In the genomic region with DNA sequence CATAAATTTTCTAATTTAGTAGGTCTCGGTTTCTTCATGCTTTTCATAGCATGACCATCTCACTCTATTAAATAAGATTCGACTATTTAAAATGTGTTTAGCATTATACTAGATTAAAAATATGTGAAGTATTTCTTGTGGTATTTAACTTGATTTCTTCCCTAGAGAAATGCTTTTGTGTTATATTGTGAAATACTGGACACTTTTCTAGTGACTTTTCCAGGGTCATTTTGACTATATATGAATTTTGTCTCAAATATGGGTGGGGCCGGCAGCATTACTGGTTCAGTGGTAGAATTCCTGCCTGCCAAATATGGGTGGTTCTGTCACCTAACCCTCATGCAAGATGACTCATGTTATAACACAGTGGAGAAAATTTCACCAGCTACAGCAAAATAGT, we compare ENCODE assay signal across 19 cellular contexts.
"Had no signal": no experiment of that assay in that cellular context is flagged by ENCODE, and none has a peak within 500 bp of the region (broad histone marks: within the 10 kb centered on the region; RNA-seq: fewer than 3 reads in every experiment).

No MANE protein-coding gene starts in this region.

- H3K36me3 ChIP-seq: adrenal gland, esophagus squamous epithelium, gastroesophageal sphincter, lower lobe of right lung, neural progenitor cell, stomach, thoracic aorta, uterus had no signal

- H3K27ac Mint-ChIP-seq: activated CD4-positive, alpha-beta T cell treated with anti-CD3 and anti-CD28 coated beads, Interleukin-2, amount 10 ng/mL, durations not matched to agents 7 days and 5 days; activated naive CD4-positive, alpha-beta T cell treated with anti-CD3 and anti-CD28 coated beads, Interleukin-2, amount 10 ng/mL, durations not matched to agents 7 days and 5 days; activated T-helper 2 cell treated with anti-CD3 and anti-CD28 coated beads, Interferon-gamma antibody, Interleukin-2, Interleukin-4, amounts not matched to agents 10 μg/mL and 5 μg/mL and 100 μg/mL, durations not matched to agents 14 hours and 24 hours and 36 hours; mesothelial cell of epicardium; neural progenitor cell; T-helper 1 cell treated with Interleukin-12 subunit alpha and Interleukin-12 subunit beta and Interleukin-4 antibody, amounts not matched to agents 30 μg/mL and 1 μg/mL, for 36 hours; WTC11 had no signal

- H3K4me3 Mint-ChIP-seq: activated CD4-positive, alpha-beta T cell treated with anti-CD3 and anti-CD28 coated beads, Interleukin-2, amount 10 ng/mL, durations not matched to agents 7 days and 5 days; activated naive CD4-positive, alpha-beta T cell treated with anti-CD3 and anti-CD28 coated beads, Interleukin-2, amount 10 ng/mL, durations not matched to agents 7 days and 5 days; mesothelial cell of epicardium; neural progenitor cell; T-helper 1 cell treated with Interleukin-12 subunit alpha and Interleukin-12 subunit beta and Interleukin-4 antibody, amounts not matched to agents 30 μg/mL and 1 μg/mL, for 36 hours; WTC11 had no signal

- ATAC-seq: gastroesophageal sphincter, lower lobe of right lung, WTC11 had no signal

- H2AFZ ChIP-seq: neural progenitor cell, parathyroid adenoma had no signal

- H3K4me3 ChIP-seq: adrenal gland, esophagus squamous epithelium, gastroesophageal sphincter, lower lobe of right lung, neural progenitor cell, skin epidermis, stomach, thoracic aorta, uterus had no signal

- H3K9ac ChIP-seq: neural progenitor cell, parathyroid adenoma had no signal

- H3K9me3 ChIP-seq: adrenal gland, thoracic aorta, uterus had no signal

- H3K36me3 Mint-ChIP-seq: activated naive CD4-positive, alpha-beta T cell treated with anti-CD3 and anti-CD28 coated beads, Interleukin-2, amount 10 ng/mL, durations not matched to agents 7 days and 5 days; mesothelial cell of epicardium; neural progenitor cell had no signal

- H3K4me1 Mint-ChIP-seq: activated CD4-positive, alpha-beta T cell treated with anti-CD3 and anti-CD28 coated beads, Interleukin-2, amount 10 ng/mL, durations not matched to agents 7 days and 5 days; activated naive CD4-positive, alpha-beta T cell treated with anti-CD3 and anti-CD28 coated beads, Interleukin-2, amount 10 ng/mL, durations not matched to agents 7 days and 5 days; mesothelial cell of epicardium; neural progenitor cell had no signal

- H3K27ac ChIP-seq: adrenal gland, esophagus squamous epithelium, gastroesophageal sphincter, lower lobe of right lung, neural progenitor cell, parathyroid adenoma, stomach, thoracic aorta, uterus had no signal

- H3K27me3 ChIP-seq: adrenal gland, esophagus squamous epithelium, gastroesophageal sphincter, neural progenitor cell, stomach, uterus had no signal

- H3K4me1 ChIP-seq: adrenal gland, esophagus squamous epithelium, gastroesophageal sphincter, lower lobe of right lung, neural progenitor cell, parathyroid adenoma, stomach, uterus had no signal

- H3K9me3 Mint-ChIP-seq: activated CD4-positive, alpha-beta T cell treated with anti-CD3 and anti-CD28 coated beads, Interleukin-2, amount 10 ng/mL, durations not matched to agents 7 days and 5 days; activated naive CD4-positive, alpha-beta T cell treated with anti-CD3 and anti-CD28 coated beads, Interleukin-2, amount 10 ng/mL, durations not matched to agents 7 days and 5 days had no signal

- DNase-seq: activated CD4-positive, alpha-beta T cell treated with anti-CD3 and anti-CD28 coated beads, Interleukin-2, amount 10 ng/mL, durations not matched to agents 7 days and 5 days; activated naive CD4-positive, alpha-beta T cell treated with anti-CD3 and anti-CD28 coated beads, Interleukin-2, amount 10 ng/mL, durations not matched to agents 7 days and 5 days; activated T-cell treated with anti-CD3 and anti-CD28 coated beads for 4 hours; adrenal gland; esophagus squamous epithelium; lower lobe of right lung; retina; stimulated activated CD4-positive, alpha-beta T cell treated with anti-CD3 and anti-CD28 coated beads, Interleukin-4, amount 100 ng/mL, for 4 hours; stomach; uterus had no signal

- H3K27me3 Mint-ChIP-seq: activated CD4-positive, alpha-beta T cell treated with anti-CD3 and anti-CD28 coated beads, Interleukin-2, amount 10 ng/mL, durations not matched to agents 7 days and 5 days; activated naive CD4-positive, alpha-beta T cell treated with anti-CD3 and anti-CD28 coated beads, Interleukin-2, amount 10 ng/mL, durations not matched to agents 7 days and 5 days had no signal

- H3K4me2 ChIP-seq: neural progenitor cell had no signal
